9 cellular contexts compared by ENCODE assay signal in genomic region chr2:219247678-219248642, GRCh38. TPM values are rescaled to one million over a fixed set of nuclear protein-coding genes. Genes with fewer than 3 reads are reported as not detected.
DNase-seq lines count a peak whose midpoint lies in the region; ATAC-seq and TF ChIP-seq lines count a peak whose summit lies in the region.
"Had no signal": no experiment of that assay in that cellular context is flagged by ENCODE, and none has a peak within 500 bp of the region (broad histone marks: within the 10 kb centered on the region; RNA-seq: fewer than 3 reads in every experiment).

No MANE protein-coding gene starts in this region.

- H3K9me3 Mint-ChIP-seq in HFFc6: no peaks in the 10 kb centered on the region
- no peaks in the 10 kb centered on the region for H3K9me3 Mint-ChIP-seq in activated CD8-positive, alpha-beta T cell treated with anti-CD3 and anti-CD28 coated beads for 36 hours
- H3K9me3 Mint-ChIP-seq in glutamatergic neuron (ENCODE audit: unreplicated experiment): peaks cover 11% of the 10 kb centered on the region
- H3K9me3 Mint-ChIP-seq: nephron progenitor cell had no signal

- peak; percentile 71 for ATAC-seq in activated CD8-positive, alpha-beta T cell treated with anti-CD3 and anti-CD28 coated beads for 36 hours
- no peak for ATAC-seq in GM21515 (IDR thresholded peaks at IDR 0.05; ENCODE audit: unreplicated experiment)
- no peak for ATAC-seq in HG02623 (IDR thresholded peaks at IDR 0.05; ENCODE audit: unreplicated experiment)

- DNase-seq in HFFc6 (no peak), glutamatergic neuron (no peak), hippocampal formation (lab: John Stamatoyannopoulos, UW) (no peak), midbrain (lab: John Stamatoyannopoulos, UW) (no peak)
- DNase-seq in activated CD8-positive, alpha-beta T cell treated with anti-CD3 and anti-CD28 coated beads for 36 hours: peak; percentile 86
- peak; percentile 53 to 63 for DNase-seq in stimulated activated CD8-positive, alpha-beta memory T cell treated with anti-CD3 and anti-CD28 coated beads, Interleukin-15, amount 100 ng/mL, for 48 hours (ENCODE audit: low read depth in 2 of 2)
- DNase-seq: nephron progenitor cell had no signal

- H3K4me1 Mint-ChIP-seq in HFFc6 (ENCODE audit: low read depth): peaks cover 57% of the 10 kb centered on the region
- peaks cover 81% of the 10 kb centered on the region for H3K4me1 Mint-ChIP-seq in activated CD8-positive, alpha-beta T cell treated with anti-CD3 and anti-CD28 coated beads for 36 hours (ENCODE audit: low read depth)
- peaks cover 21% of the 10 kb centered on the region for H3K4me1 Mint-ChIP-seq in glutamatergic neuron (ENCODE audit: low read depth, unreplicated experiment)

- H3K27ac Mint-ChIP-seq in HFFc6: peak overlapping the region; percentile 96
- H3K27ac Mint-ChIP-seq in activated CD8-positive, alpha-beta T cell treated with anti-CD3 and anti-CD28 coated beads for 36 hours: peak overlapping the region; percentile 91
- peak overlapping the region; percentile 22 for H3K27ac Mint-ChIP-seq in glutamatergic neuron (ENCODE audit: unreplicated experiment)

- intact Hi-C loops in activated CD8-positive, alpha-beta T cell treated with anti-CD3 and anti-CD28 coated beads for 36 hours (cut with micrococcal nuclease): loop anchor here (5.0 kb wide), 1 partner anchor 49 kb away; no protein-coding TSS in a partner anchor

- H3K4me3 Mint-ChIP-seq in HFFc6: no peak overlapping the region
- H3K4me3 Mint-ChIP-seq in activated CD8-positive, alpha-beta T cell treated with anti-CD3 and anti-CD28 coated beads for 36 hours: peak overlapping the region; percentile 98
- H3K4me3 Mint-ChIP-seq in glutamatergic neuron (ENCODE audit: unreplicated experiment): no peak overlapping the region

- CTCF ChIA-PET in activated CD8-positive, alpha-beta T cell treated with anti-CD3 and anti-CD28 coated beads for 36 hours (lab: Charles Lee): interaction anchor here (0.7 to 10.1 kb wide), 13 partner anchors 8 to 105 kb away, joined by 3 to 132 read pairs (median 4); partner anchors contain the start of genes CNPPD1 and DNAJB2

- peaks cover 3% of the 10 kb centered on the region for H3K27me3 Mint-ChIP-seq in HFFc6 (ENCODE audit: insufficient read depth)
- H3K27me3 Mint-ChIP-seq in activated CD8-positive, alpha-beta T cell treated with anti-CD3 and anti-CD28 coated beads for 36 hours: no peaks in the 10 kb centered on the region
- H3K27me3 Mint-ChIP-seq in glutamatergic neuron (ENCODE audit: unreplicated experiment): peaks cover 4% of the 10 kb centered on the region

- H3K36me3 Mint-ChIP-seq in HFFc6 (ENCODE audit: low read depth) (peaks cover 15% of the 10 kb centered on the region; the same call in 1 of the 2 replicates), glutamatergic neuron (ENCODE audit: unreplicated experiment) (no peaks in the 10 kb centered on the region)
- H3K36me3 Mint-ChIP-seq in activated CD8-positive, alpha-beta T cell treated with anti-CD3 and anti-CD28 coated beads for 36 hours (ENCODE audit: low read depth): peaks cover 62% of the 10 kb centered on the region

- POLR2A ChIA-PET in activated CD8-positive, alpha-beta T cell treated with anti-CD3 and anti-CD28 coated beads for 36 hours (lab: Charles Lee): interaction anchor here (0.6 to 19.2 kb wide), 10 partner anchors 10 to 131 kb away, joined by 3 to 239 read pairs (median 4); partner anchors contain the start of genes ABCB6, ANKZF1, ATG9A and DNAJB2

- TF ChIP-seq CTCF in HFFc6 (IDR thresholded peaks at IDR 0.05) (no peak), glutamatergic neuron (IDR thresholded peaks at IDR 0.05; ENCODE audit: partially characterized antibody, unreplicated experiment) (no peak)
- TF ChIP-seq CTCF in activated CD8-positive, alpha-beta T cell treated with anti-CD3 and anti-CD28 coated beads for 36 hours (IDR thresholded peaks at IDR 0.05): no peak

RNA-seq across cellular contexts. Expression of gene STK16, which starts 2.7 kb away (rescaled TPM):
- 10 to 100 TPM; 25.1 to 30.7 (median 28.2) TPM for total RNA-seq in HFFc6 (2021; fragmentation: NEBNext Ultra II Directional; extraction: Animal tissue kit (Norgen Biotek cat#: 25700))
- 10 to 100 TPM; 34.4 to 35.4 TPM for total RNA-seq in activated CD8-positive, alpha-beta T cell treated with anti-CD3 and anti-CD28 coated beads for 36 hours
- 32.2 TPM for total RNA-seq in glutamatergic neuron (ENCODE audit: unreplicated experiment)

RNA-seq across cellular contexts. Expression of gene GLB1L, which starts 2.7 kb away (rescaled TPM):
- 1 to 10 TPM; 4.4 to 7.6 (median 5.5) TPM for total RNA-seq in HFFc6 (2021; fragmentation: NEBNext Ultra II Directional; extraction: Animal tissue kit (Norgen Biotek cat#: 25700))
- 1 to 10 TPM; 1.2 to 2.8 TPM for total RNA-seq in activated CD8-positive, alpha-beta T cell treated with anti-CD3 and anti-CD28 coated beads for 36 hours
- total RNA-seq in glutamatergic neuron (ENCODE audit: unreplicated experiment): 6.2 TPM

RNA-seq across cellular contexts. Expression of gene TUBA4B, which starts 5.1 kb away (rescaled TPM):
- total RNA-seq in HFFc6 (2021; fragmentation: NEBNext Ultra II Directional; extraction: Animal tissue kit (Norgen Biotek cat#: 25700)): not detected
- total RNA-seq in activated CD8-positive, alpha-beta T cell treated with anti-CD3 and anti-CD28 coated beads for 36 hours: not detected
- total RNA-seq in glutamatergic neuron (ENCODE audit: unreplicated experiment): not detected

RNA-seq across cellular contexts. Expression of gene TUBA4A, which starts 5.8 kb away (rescaled TPM):
- total RNA-seq in HFFc6 (2021; fragmentation: NEBNext Ultra II Directional; extraction: Animal tissue kit (Norgen Biotek cat#: 25700)): 10 to 100 TPM; 40.4 to 66.3 (median 48.2) TPM
- 100 to 1,000 TPM; 226 TPM for total RNA-seq in activated CD8-positive, alpha-beta T cell treated with anti-CD3 and anti-CD28 coated beads for 36 hours
- 27.5 TPM for total RNA-seq in glutamatergic neuron (ENCODE audit: unreplicated experiment)

RNA-seq across cellular contexts. Expression of gene ANKZF1, which starts 18.4 kb away (rescaled TPM):
- total RNA-seq in HFFc6 (2021; fragmentation: NEBNext Ultra II Directional; extraction: Animal tissue kit (Norgen Biotek cat#: 25700)): 10 to 100 TPM; 11.7 to 18.9 (median 15.4) TPM
- 100 to 1,000 TPM; 216 to 217 TPM for total RNA-seq in activated CD8-positive, alpha-beta T cell treated with anti-CD3 and anti-CD28 coated beads for 36 hours
- total RNA-seq in glutamatergic neuron (ENCODE audit: unreplicated experiment): 95.8 TPM

Comparison
In these comparisons a context has a peak if more than half of its experiments do, and no peak if none do; other contexts are left out.
1. DNase-seq: peak in activated CD8-positive, alpha-beta T cell treated with anti-CD3 and anti-CD28 coated beads for 36 hours (single experiment) and stimulated activated CD8-positive, alpha-beta memory T cell treated with anti-CD3 and anti-CD28 coated beads, Interleukin-15, amount 100 ng/mL, for 48 hours (2 of 2); none in HFFc6 (single experiment), glutamatergic neuron (single experiment), hippocampal formation (0 of 2) and midbrain (single experiment).
2. H3K27ac Mint-ChIP-seq: peak in every context shown above with its lines; median percentile 96 in HFFc6; 91 in activated CD8-positive, alpha-beta T cell treated with anti-CD3 and anti-CD28 coated beads for 36 hours; 22 in glutamatergic neuron.